In genomic region chr4:21367567-21367966, GRCh38 we compare ENCODE assay signal across 23 cellular contexts.
"Had no signal": no experiment of that assay in that cellular context is flagged by ENCODE, and none has a peak within 500 bp of the region (broad histone marks: within the 10 kb centered on the region; RNA-seq: fewer than 3 reads in every experiment).

No MANE protein-coding gene starts in this region.

- H3K36me3 ChIP-seq: colonic mucosa, esophagus muscularis mucosa, esophagus squamous epithelium, gastrocnemius medialis, gastroesophageal sphincter, heart left ventricle, heart right ventricle had no signal

- H3K9me3 ChIP-seq: colonic mucosa, esophagus muscularis mucosa, esophagus squamous epithelium, gastrocnemius medialis, gastroesophageal sphincter, heart left ventricle, heart right ventricle had no signal

- DNase-seq: colonic mucosa; cortex of kidney; dermis blood vessel endothelial cell; dorsolateral prefrontal cortex; effector CD4-positive, alpha-beta T cell; effector CD8-positive, alpha-beta T cell; effector memory CD4-positive, alpha-beta T cell; effector memory CD8-positive, alpha-beta T cell; endodermal cell; erythroblast; esophagus squamous epithelium; foreskin fibroblast; foreskin keratinocyte; foreskin melanocyte; gastrocnemius medialis; glutamatergic neuron; heart left ventricle; heart right ventricle had no signal

- H3K4me1 ChIP-seq: colonic mucosa, esophagus muscularis mucosa, esophagus squamous epithelium, foreskin keratinocyte, gastrocnemius medialis, gastroesophageal sphincter, heart left ventricle, heart right ventricle had no signal

- H3K27ac ChIP-seq: colonic mucosa, coronary artery, dorsolateral prefrontal cortex, epithelial cell of prostate, esophagus muscularis mucosa, esophagus squamous epithelium, foreskin keratinocyte, gastrocnemius medialis, gastroesophageal sphincter, heart left ventricle, heart right ventricle had no signal

- H3K27me3 ChIP-seq: colonic mucosa, dorsolateral prefrontal cortex, esophagus muscularis mucosa, esophagus squamous epithelium, foreskin keratinocyte, gastrocnemius medialis, gastroesophageal sphincter, heart left ventricle, heart right ventricle had no signal

- H3K4me3 ChIP-seq: colonic mucosa, coronary artery, dorsolateral prefrontal cortex, esophagus muscularis mucosa, esophagus squamous epithelium, gastrocnemius medialis, gastroesophageal sphincter, heart left ventricle, heart right ventricle had no signal

- ATAC-seq: effector memory CD8-positive, alpha-beta T cell; esophagus mucosa; foreskin keratinocyte; gastrocnemius medialis; gastroesophageal sphincter; heart left ventricle; heart right ventricle had no signal
